ENCODE assay signal across 1 cellular context in genomic region chr1:221776495-221777413, GRCh38.
TF ChIP-seq lines count a peak whose summit lies in the region.

No MANE protein-coding gene starts in this region.

TF ChIP-seq in GM12878, 131 proteins besides CTCF, POLR2A, EP300 and RAD21 (continued from another document and continues in another):
- TF ChIP-seq ZBTB11 (CRISPR knock-in tag; IDR thresholded peaks at IDR 0.05) (no peak), TARDBP (IDR thresholded peaks at IDR 0.05; ENCODE audit: borderline replicate concordance) (no peak), MEF2B (IDR thresholded peaks at IDR 0.05; ENCODE audit: partially characterized antibody, poor library complexity, severe bottlenecking) (no peak), CUX1 (IDR thresholded peaks at IDR 0.05; ENCODE audit: insufficient replicate concordance, low read depth, low read length) (no peak), FOXK2 (IDR thresholded peaks at IDR 0.05) (no peak), ATF3 (IDR thresholded peaks at IDR 0.05; ENCODE audit: borderline replicate concordance, extremely low read depth, low read depth, low read length) (no peak), BRCA1 (IDR thresholded peaks at IDR 0.05; ENCODE audit: low read depth, low read length) (no peak), BACH1 (IDR thresholded peaks at IDR 0.05; ENCODE audit: borderline replicate concordance) (no peak), NR2C1 (IDR thresholded peaks at IDR 0.05) (no peak), NFXL1 (IDR thresholded peaks at IDR 0.05; ENCODE audit: borderline replicate concordance) (no peak), ESRRA (IDR thresholded peaks at IDR 0.05; ENCODE audit: low read length) (no peak), SRF (IDR thresholded peaks at IDR 0.05; ENCODE audit: low read depth in 2 of 2, low read length in 2 of 2) (no peak), RELA (IDR thresholded peaks at IDR 0.05; ENCODE audit: borderline replicate concordance, partially characterized antibody) (peak; percentile 81), MYB (IDR thresholded peaks at IDR 0.05; ENCODE audit: borderline replicate concordance, low read depth, low read length) (peak; percentile 70; the same call in 1 of the 2 replicates), CBX5 (IDR thresholded peaks at IDR 0.05; ENCODE audit: low read depth) (0 out of 2 replicates have a peak, but pooled peaks have one; percentile 43), RFX5 (IDR thresholded peaks at IDR 0.05; ENCODE audit: low read depth, low read length) (no peak), CEBPZ (IDR thresholded peaks at IDR 0.05; ENCODE audit: low read depth, low read length) (no peak), ZBTB33 (IDR thresholded peaks at IDR 0.05) (no peak), BMI1 (IDR thresholded peaks at IDR 0.05; ENCODE audit: borderline replicate concordance) (peak; percentile 66; the same call in 1 of the 2 replicates), SP1 (IDR thresholded peaks at IDR 0.05; ENCODE audit: low read depth, low read length) (peak; percentile 79), ATF2 (IDR thresholded peaks at IDR 0.05; ENCODE audit: low read length) (peak; percentile 66), NFIC (IDR thresholded peaks at IDR 0.05; ENCODE audit: low read depth, low read length) (peak; percentile 73), CBFB (IDR thresholded peaks at IDR 0.05; ENCODE audit: low read depth) (peak; percentile 90), ATF7 (IDR thresholded peaks at IDR 0.05; ENCODE audit: low read depth) (peak; percentile 77), NR2F1 (conservative IDR thresholded peaks at IDR 0.05) (peak; percentile 76), E2F4 (IDR thresholded peaks at IDR 0.05; ENCODE audit: low read depth, low read length) (no peak), IKZF1 (conservative IDR thresholded peaks at IDR 0.05) (peak; percentile 88), STAT1 (conservative IDR thresholded peaks at IDR 0.05) (no peak), SIN3A (IDR thresholded peaks at IDR 0.05; ENCODE audit: low read depth, low read length) (no peak), HDAC6 (IDR thresholded peaks at IDR 0.05; ENCODE audit: unreplicated experiment) (no peak), NFYA (IDR thresholded peaks at IDR 0.05; ENCODE audit: borderline replicate concordance, low read depth, low read length) (no peak), CHD4 (IDR thresholded peaks at IDR 0.05) (peak; percentile 79; the same call in 1 of the 2 replicates), EZH2 (IDR thresholded peaks at IDR 0.05; ENCODE audit: borderline replicate concordance, control insufficient read depth, low read depth, low read length) (no peak), NBN (IDR thresholded peaks at IDR 0.05) (peak; percentile 50), BCL3 (IDR thresholded peaks at IDR 0.05; ENCODE audit: borderline replicate concordance, insufficient read depth, low read depth, low read length, poor library complexity, severe bottlenecking) (peak; percentile 27), IRF3 (IDR thresholded peaks at IDR 0.05) (no peak)
